Comparison of ENCODE assay signal across 21 cellular contexts in the genomic region with DNA sequence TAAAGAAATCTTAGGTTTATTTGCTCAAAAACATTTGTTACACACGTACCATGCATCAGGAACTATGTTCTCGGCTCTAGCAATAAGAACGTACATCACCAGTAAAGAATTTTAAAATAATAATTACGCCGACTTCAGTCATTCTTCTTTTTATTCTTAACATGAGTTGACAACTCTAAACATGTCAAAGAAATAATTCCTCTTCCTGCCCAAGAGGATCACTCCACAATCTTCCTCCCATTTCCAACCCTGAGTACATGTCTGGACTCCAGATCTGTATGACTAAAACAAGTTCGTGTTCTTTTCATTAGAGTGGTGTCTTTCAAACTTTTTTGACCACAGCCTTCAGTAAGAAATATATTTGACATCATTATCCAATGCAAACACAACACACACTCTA.
DNase-seq lines count a peak whose midpoint lies in the region; ATAC-seq, FAIRE-seq and TF ChIP-seq lines count a peak whose summit lies in the region.
"Had no signal": no experiment of that assay in that cellular context is flagged by ENCODE, and none has a peak within 500 bp of the region (broad histone marks: within the 10 kb centered on the region; RNA-seq: fewer than 3 reads in every experiment).

No MANE protein-coding gene starts in this region.

- TF ChIP-seq CTCF in SK-N-SH (IDR thresholded peaks at IDR 0.05) (no peak), bronchial epithelial cell (IDR thresholded peaks at IDR 0.05; ENCODE audit: insufficient read depth, low read length, severe bottlenecking) (no peak), foreskin keratinocyte (conservative IDR thresholded peaks at IDR 0.05) (no peak)

- no peak for TF ChIP-seq RAD21 in SK-N-SH (IDR thresholded peaks at IDR 0.05; ENCODE audit: low read length)

- H3K4me3 ChIP-seq in SK-N-SH (ENCODE audit: low read depth in 2 of 2, low read length in 1 of 2) (no peak overlapping the region), bronchial epithelial cell (ENCODE audit: low read depth, low read length) (no peak overlapping the region)
- H3K4me3 ChIP-seq: A549; BLaER1 treated with 17β-estradiol and CSF1 and Interleukin-3, amounts not matched to agents 10 nM and 100 nM had no signal

- H4K20me1 ChIP-seq in SK-N-SH (ENCODE audit: insufficient read depth): no peaks in the 10 kb centered on the region
- H4K20me1 ChIP-seq: BLaER1 treated with 17β-estradiol and CSF1 and Interleukin-3, amounts not matched to agents 10 nM and 100 nM had no signal

- H3K36me3 ChIP-seq in SK-N-SH (replicated peaks in 1 of 2; ENCODE audit: control insufficient read depth in 1 of 2, insufficient read depth in 2 of 2, low read length in 1 of 2) (no peaks in the 10 kb centered on the region), bronchial epithelial cell (ENCODE audit: control insufficient read depth, insufficient read depth, low read length) (no peaks in the 10 kb centered on the region)
- H3K36me3 ChIP-seq: BLaER1 treated with 17β-estradiol and CSF1 and Interleukin-3, amounts not matched to agents 10 nM and 100 nM had no signal

- no peak for TF ChIP-seq EP300 in SK-N-SH (IDR thresholded peaks at IDR 0.05; ENCODE audit: borderline replicate concordance in 1 of 2, low read depth in 1 of 2, low read length in 1 of 2)

- CTCF ChIA-PET in SK-N-SH (lab: Yijun Ruan, JAX): no interaction called here

- POLR2A ChIA-PET in SK-N-SH (lab: Yijun Ruan, JAX): no interaction called here

- no peaks in the 10 kb centered on the region for H3K9me2 ChIP-seq in SK-N-SH

- peak overlapping the region; percentile 60; the same call in 1 of the 2 replicates for H2AFZ ChIP-seq in SK-N-SH (ENCODE audit: low read depth)

- ATAC-seq in SK-N-SH treated with all-trans-retinoic acid at 6 μM for 48 hours: no peak
- ATAC-seq in foreskin keratinocyte: no peak
- no peak for ATAC-seq in HG03108 (IDR thresholded peaks at IDR 0.05; ENCODE audit: unreplicated experiment)
- ATAC-seq in GM18870 (IDR thresholded peaks at IDR 0.05; ENCODE audit: unreplicated experiment): no peak
- ATAC-seq: A549 had no signal

- WGBS in SK-N-SH (ENCODE audit: low lambda C conversion rate): 8% methylated on average over 6 of the region's 6 CpGs

- no peaks in the 10 kb centered on the region for H3F3A ChIP-seq in SK-N-SH (replicated peaks; ENCODE audit: insufficient read depth)

- no peak overlapping the region for H3K4me2 ChIP-seq in SK-N-SH
- H3K4me2 ChIP-seq: A549; BLaER1 treated with 17β-estradiol and CSF1 and Interleukin-3, amounts not matched to agents 10 nM and 100 nM had no signal

- no peak overlapping the region for H3K27ac ChIP-seq in SK-N-SH (ENCODE audit: low read depth in 2 of 2, low read length in 1 of 2)
- H3K27ac ChIP-seq in foreskin keratinocyte: no peak overlapping the region
- H3K27ac ChIP-seq: 22Rv1; A549; BLaER1 treated with 17β-estradiol and CSF1 and Interleukin-3, amounts not matched to agents 10 nM and 100 nM; C4-2B had no signal

- H3K79me2 ChIP-seq in SK-N-SH (ENCODE audit: insufficient read depth): no peaks in the 10 kb centered on the region

- H3K4me1 ChIP-seq in SK-N-SH (ENCODE audit: control insufficient read depth in 1 of 2, insufficient read depth in 2 of 2, low read depth in 1 of 2, low read length in 1 of 2): no peaks in the 10 kb centered on the region
- H3K4me1 ChIP-seq in foreskin keratinocyte: no peaks in the 10 kb centered on the region
- H3K4me1 ChIP-seq: A549; BLaER1 treated with 17β-estradiol and CSF1 and Interleukin-3, amounts not matched to agents 10 nM and 100 nM had no signal

- H3K9ac ChIP-seq in SK-N-SH: no peak overlapping the region
- H3K9ac ChIP-seq: BLaER1 treated with 17β-estradiol and CSF1 and Interleukin-3, amounts not matched to agents 10 nM and 100 nM had no signal

- no peak for FAIRE-seq in bronchial epithelial cell (lab: Jason Lieb, UNC)
- FAIRE-seq: G401.6, GM12891 had no signal

- DNase-seq in SK-N-SH: no peak
- DNase-seq in bronchial epithelial cell (ENCODE audit: low read depth): peak; percentile 67
- DNase-seq in foreskin keratinocyte: peak; percentile 66 to 87
- DNase-seq: AML-193; CD4-positive, alpha-beta memory T cell; CD4-positive, CD25-positive, alpha-beta regulatory T cell; CD8-positive, alpha-beta memory T cell; COR-L47; DMS 273 treated with DMSO at 0.1 percent for 48 hours; DMS153; DMS79 treated with DMSO at 0.1 percent for 48 hours; GF-D8 had no signal

- H3K9me3 ChIP-seq in SK-N-SH: no peaks in the 10 kb centered on the region
- H3K9me3 ChIP-seq: A549 had no signal

- no peaks in the 10 kb centered on the region for H3K27me3 ChIP-seq in SK-N-SH (ENCODE audit: insufficient read depth)
- no peaks in the 10 kb centered on the region for H3K27me3 ChIP-seq in bronchial epithelial cell (ENCODE audit: control insufficient read depth, insufficient read depth, low read length)
- no peaks in the 10 kb centered on the region for H3K27me3 ChIP-seq in foreskin keratinocyte

TF ChIP-seq in SK-N-SH, 30 proteins besides CTCF, POLR2A, EP300 and RAD21:
- TF ChIP-seq TAF1 (IDR thresholded peaks at IDR 0.05; ENCODE audit: borderline replicate concordance, low read depth, low read length) (no peak), FOSL2 (IDR thresholded peaks at IDR 0.05; ENCODE audit: borderline replicate concordance, low read depth) (no peak), TEAD4 (IDR thresholded peaks at IDR 0.05; ENCODE audit: borderline replicate concordance, insufficient read depth) (no peak)

TF ChIP-seq in SK-N-SH treated with all-trans-retinoic acid at 6 μM for 48 hours, 23 proteins besides CTCF, POLR2A, EP300 and RAD21 (continues in another document):
- TF ChIP-seq, protein P1, sequence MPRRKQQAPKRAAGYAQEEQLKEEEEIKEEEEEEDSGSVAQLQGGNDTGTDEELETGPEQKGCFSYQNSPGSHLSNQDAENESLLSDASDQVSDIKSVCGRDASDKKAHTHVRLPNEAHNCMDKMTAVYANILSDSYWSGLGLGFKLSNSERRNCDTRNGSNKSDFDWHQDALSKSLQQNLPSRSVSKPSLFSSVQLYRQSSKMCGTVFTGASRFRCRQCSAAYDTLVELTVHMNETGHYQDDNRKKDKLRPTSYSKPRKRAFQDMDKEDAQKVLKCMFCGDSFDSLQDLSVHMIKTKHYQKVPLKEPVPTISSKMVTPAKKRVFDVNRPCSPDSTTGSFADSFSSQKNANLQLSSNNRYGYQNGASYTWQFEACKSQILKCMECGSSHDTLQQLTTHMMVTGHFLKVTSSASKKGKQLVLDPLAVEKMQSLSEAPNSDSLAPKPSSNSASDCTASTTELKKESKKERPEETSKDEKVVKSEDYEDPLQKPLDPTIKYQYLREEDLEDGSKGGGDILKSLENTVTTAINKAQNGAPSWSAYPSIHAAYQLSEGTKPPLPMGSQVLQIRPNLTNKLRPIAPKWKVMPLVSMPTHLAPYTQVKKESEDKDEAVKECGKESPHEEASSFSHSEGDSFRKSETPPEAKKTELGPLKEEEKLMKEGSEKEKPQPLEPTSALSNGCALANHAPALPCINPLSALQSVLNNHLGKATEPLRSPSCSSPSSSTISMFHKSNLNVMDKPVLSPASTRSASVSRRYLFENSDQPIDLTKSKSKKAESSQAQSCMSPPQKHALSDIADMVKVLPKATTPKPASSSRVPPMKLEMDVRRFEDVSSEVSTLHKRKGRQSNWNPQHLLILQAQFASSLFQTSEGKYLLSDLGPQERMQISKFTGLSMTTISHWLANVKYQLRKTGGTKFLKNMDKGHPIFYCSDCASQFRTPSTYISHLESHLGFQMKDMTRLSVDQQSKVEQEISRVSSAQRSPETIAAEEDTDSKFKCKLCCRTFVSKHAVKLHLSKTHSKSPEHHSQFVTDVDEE (CRISPR knock-in tag; IDR thresholded peaks at IDR 0.05): no peak
- TF ChIP-seq ZNF565 (CRISPR knock-in tag; conservative IDR thresholded peaks at IDR 0.05; ENCODE audit: low read depth) (no peak), ZFP3 (CRISPR knock-in tag; IDR thresholded peaks at IDR 0.05) (no peak), CSDC2 (CRISPR knock-in tag; IDR thresholded peaks at IDR 0.05) (no peak), TCF4 (CRISPR knock-in tag; IDR thresholded peaks at IDR 0.05; ENCODE audit: borderline replicate concordance) (no peak), OSR1 (CRISPR knock-in tag; IDR thresholded peaks at IDR 0.05) (no peak), ARNTL (CRISPR knock-in tag; IDR thresholded peaks at IDR 0.05; ENCODE audit: borderline replicate concordance, low read depth) (no peak), ZNF8 (CRISPR knock-in tag; IDR thresholded peaks at IDR 0.05) (no peak)
- TF ChIP-seq, protein P2, sequence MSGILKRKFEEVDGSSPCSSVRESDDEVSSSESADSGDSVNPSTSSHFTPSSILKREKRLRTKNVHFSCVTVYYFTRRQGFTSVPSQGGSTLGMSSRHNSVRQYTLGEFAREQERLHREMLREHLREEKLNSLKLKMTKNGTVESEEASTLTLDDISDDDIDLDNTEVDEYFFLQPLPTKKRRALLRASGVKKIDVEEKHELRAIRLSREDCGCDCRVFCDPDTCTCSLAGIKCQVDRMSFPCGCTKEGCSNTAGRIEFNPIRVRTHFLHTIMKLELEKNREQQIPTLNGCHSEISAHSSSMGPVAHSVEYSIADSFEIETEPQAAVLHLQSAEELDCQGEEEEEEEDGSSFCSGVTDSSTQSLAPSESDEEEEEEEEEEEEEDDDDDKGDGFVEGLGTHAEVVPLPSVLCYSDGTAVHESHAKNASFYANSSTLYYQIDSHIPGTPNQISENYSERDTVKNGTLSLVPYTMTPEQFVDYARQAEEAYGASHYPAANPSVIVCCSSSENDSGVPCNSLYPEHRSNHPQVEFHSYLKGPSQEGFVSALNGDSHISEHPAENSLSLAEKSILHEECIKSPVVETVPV (CRISPR knock-in tag; IDR thresholded peaks at IDR 0.05): no peak
- TF ChIP-seq, protein P3, sequence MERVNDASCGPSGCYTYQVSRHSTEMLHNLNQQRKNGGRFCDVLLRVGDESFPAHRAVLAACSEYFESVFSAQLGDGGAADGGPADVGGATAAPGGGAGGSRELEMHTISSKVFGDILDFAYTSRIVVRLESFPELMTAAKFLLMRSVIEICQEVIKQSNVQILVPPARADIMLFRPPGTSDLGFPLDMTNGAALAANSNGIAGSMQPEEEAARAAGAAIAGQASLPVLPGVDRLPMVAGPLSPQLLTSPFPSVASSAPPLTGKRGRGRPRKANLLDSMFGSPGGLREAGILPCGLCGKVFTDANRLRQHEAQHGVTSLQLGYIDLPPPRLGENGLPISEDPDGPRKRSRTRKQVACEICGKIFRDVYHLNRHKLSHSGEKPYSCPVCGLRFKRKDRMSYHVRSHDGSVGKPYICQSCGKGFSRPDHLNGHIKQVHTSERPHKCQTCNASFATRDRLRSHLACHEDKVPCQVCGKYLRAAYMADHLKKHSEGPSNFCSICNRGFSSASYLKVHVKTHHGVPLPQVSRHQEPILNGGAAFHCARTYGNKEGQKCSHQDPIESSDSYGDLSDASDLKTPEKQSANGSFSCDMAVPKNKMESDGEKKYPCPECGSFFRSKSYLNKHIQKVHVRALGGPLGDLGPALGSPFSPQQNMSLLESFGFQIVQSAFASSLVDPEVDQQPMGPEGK (CRISPR knock-in tag; IDR thresholded peaks at IDR 0.05; ENCODE audit: borderline replicate concordance): no peak
